In genomic region chr1:191140038-191140437, GRCh38 we compare ENCODE assay signal across 31 cellular contexts.
"Had no signal": no experiment of that assay in that cellular context is flagged by ENCODE, and none has a peak within 500 bp of the region (broad histone marks: within the 10 kb centered on the region; RNA-seq: fewer than 3 reads in every experiment).

No MANE protein-coding gene starts in this region.

- H3K27ac Mint-ChIP-seq: naive thymus-derived CD8-positive, alpha-beta T cell; nephron; neural progenitor cell; progenitor cell of endocrine pancreas; stimulated activated memory B cell treated with anti-CD40 and anti-IgM and Interleukin-4, amounts not matched to agents 10 μg/mL and 1 μg/mL and 100 μg/mL, for 72 hours; stimulated activated naive CD8-positive, alpha-beta T cell treated with anti-CD3 and anti-CD28 coated beads, Interleukin-15, amount 100 ng/mL, for 72 hours; type B pancreatic cell had no signal

- H3K4me1 ChIP-seq: neural progenitor cell, parathyroid adenoma, psoas muscle, spleen, suprapubic skin, testis, tibial artery, transverse colon, upper lobe of right lung, uterus had no signal

- H3K4me3 Mint-ChIP-seq: naive thymus-derived CD8-positive, alpha-beta T cell; nephron; neural progenitor cell; stimulated activated memory B cell treated with anti-CD40 and anti-IgM and Interleukin-4, amounts not matched to agents 10 μg/mL and 1 μg/mL and 100 μg/mL, for 72 hours; stimulated activated naive CD8-positive, alpha-beta T cell treated with anti-CD3 and anti-CD28 coated beads, Interleukin-15, amount 100 ng/mL, for 72 hours; type B pancreatic cell had no signal

- H3K27me3 Mint-ChIP-seq: naive thymus-derived CD8-positive, alpha-beta T cell; progenitor cell of endocrine pancreas; stimulated activated memory B cell treated with anti-CD40 and anti-IgM and Interleukin-4, amounts not matched to agents 10 μg/mL and 1 μg/mL and 100 μg/mL, for 72 hours; stimulated activated naive CD8-positive, alpha-beta T cell treated with anti-CD3 and anti-CD28 coated beads, Interleukin-15, amount 100 ng/mL, for 72 hours; type B pancreatic cell had no signal

- H3K36me3 Mint-ChIP-seq: naive thymus-derived CD8-positive, alpha-beta T cell; neural progenitor cell; stimulated activated memory B cell treated with anti-CD40 and anti-IgM and Interleukin-4, amounts not matched to agents 10 μg/mL and 1 μg/mL and 100 μg/mL, for 72 hours; type B pancreatic cell had no signal

- H3K9me3 Mint-ChIP-seq: nephron, neural progenitor cell, type B pancreatic cell had no signal

- H3K79me2 ChIP-seq: parathyroid adenoma had no signal

- H3K4me1 Mint-ChIP-seq: naive thymus-derived CD8-positive, alpha-beta T cell; neural progenitor cell; stimulated activated memory B cell treated with anti-CD40 and anti-IgM and Interleukin-4, amounts not matched to agents 10 μg/mL and 1 μg/mL and 100 μg/mL, for 72 hours; stimulated activated naive CD8-positive, alpha-beta T cell treated with anti-CD3 and anti-CD28 coated beads, Interleukin-15, amount 100 ng/mL, for 72 hours had no signal

- H3K4me3 ChIP-seq: neural progenitor cell, ovary, psoas muscle, skin epidermis, smooth muscle cell, spleen, suprapubic skin, testis, tibial artery, transverse colon, upper lobe of right lung, uterus had no signal

- H2AFZ ChIP-seq: neural progenitor cell, parathyroid adenoma had no signal

- DNase-seq: naive thymus-derived CD8-positive, alpha-beta T cell; occipital lobe; ovary; posterior cingulate gyrus; psoas muscle; right cardiac atrium; spleen; stimulated activated CD4-positive, alpha-beta T cell treated with anti-CD3 and anti-CD28 coated beads, Interleukin-12 subunit alpha, Interleukin-12 subunit beta, amount 100 ng/mL, for 4 hours; stimulated activated CD4-positive, alpha-beta T cell treated with anti-CD3 and anti-CD28 coated beads, Interleukin-1b, Interleukin-23, amount 100 ng/mL, for 48 hours; stimulated activated CD4-positive, alpha-beta T cell treated with anti-CD3 and anti-CD28 coated beads, Interleukin-4, amount 100 ng/mL, for 1 hour; stimulated activated CD4-positive, alpha-beta T cell treated with anti-CD3 and anti-CD28 coated beads, Interleukin-4, amount 100 ng/mL, for 4 hours; stimulated activated CD8-positive, alpha-beta memory T cell treated with anti-CD3 and anti-CD28 coated beads, Interleukin-4, amount 100 ng/mL, for 48 hours; stimulated activated naive CD4-positive, alpha-beta T cell; stimulated activated naive CD8-positive, alpha-beta T cell treated with anti-CD3 and anti-CD28 coated beads, Interleukin-15, amount 100 ng/mL, for 72 hours; stimulated activated naive CD8-positive, alpha-beta T cell treated with anti-CD3 and anti-CD28 coated beads, Interleukin-15, Interleukin-2, amounts not matched to agents 100 U/mL and 50 U/mL, for 24 hours; substantia nigra; testis; tibial artery; transverse colon; upper lobe of right lung; uterus had no signal

- H3K36me3 ChIP-seq: neural progenitor cell, ovary, spleen, suprapubic skin, tibial artery, transverse colon, upper lobe of right lung, uterus had no signal

- H3K9ac ChIP-seq: neural progenitor cell, parathyroid adenoma had no signal

- H3K9me3 ChIP-seq: ovary, psoas muscle, spleen, suprapubic skin, testis, tibial artery, transverse colon, upper lobe of right lung, uterus had no signal

- H3K27me3 ChIP-seq: neural progenitor cell, ovary, spleen, suprapubic skin, testis, tibial artery, transverse colon, upper lobe of right lung, uterus had no signal

- H3K4me2 ChIP-seq: neural progenitor cell, smooth muscle cell had no signal

- H3K27ac ChIP-seq: neural progenitor cell, ovary, parathyroid adenoma, psoas muscle, skin epidermis, spleen, suprapubic skin, testis, tibial artery, transverse colon, upper lobe of right lung, uterus had no signal

- ATAC-seq: naive thymus-derived CD8-positive, alpha-beta T cell; psoas muscle; right cardiac atrium; sciatic nerve; stimulated activated memory B cell treated with anti-CD40 and anti-IgM and Interleukin-4, amounts not matched to agents 10 μg/mL and 1 μg/mL and 100 μg/mL, for 72 hours; stimulated activated naive CD8-positive, alpha-beta T cell treated with anti-CD3 and anti-CD28 coated beads, Interleukin-15, amount 100 ng/mL, for 72 hours; stimulated activated naive CD8-positive, alpha-beta T cell treated with anti-CD3 and anti-CD28 coated beads, Interleukin-15, Interleukin-2, amounts not matched to agents 100 U/mL and 50 U/mL, for 24 hours; upper lobe of right lung had no signal
